8 cellular contexts compared by ENCODE assay signal in genomic region chr12:7959278-7960063, GRCh38. TPM values are rescaled to one million over a fixed set of nuclear protein-coding genes. Genes with fewer than 3 reads are reported as not detected.
DNase-seq lines count a peak whose midpoint lies in the region; ATAC-seq, FAIRE-seq and TF ChIP-seq lines count a peak whose summit lies in the region.

No MANE protein-coding gene starts in this region.

- H3K4me1 ChIP-seq in ES-I3 (ENCODE audit: insufficient read depth, low read length) = peaks cover 15% of the 10 kb centered on the region

- H3K4me3 Mint-ChIP-seq in naive thymus-derived CD8-positive, alpha-beta T cell = peak overlapping the region; percentile 80 to 95 (median 91)

- no peaks in the 10 kb centered on the region for H3K9me3 Mint-ChIP-seq in naive thymus-derived CD8-positive, alpha-beta T cell

- no peak overlapping the region for H3K4me3 ChIP-seq in bronchial epithelial cell (ENCODE audit: low read depth, low read length)

- DNase-seq in SKM-1 treated with dmso at 0.1 percent for 144 hours (lab: John Stamatoyannopoulos, UW; ENCODE audit: unreplicated experiment) = peak; percentile 53
- DNase-seq in bronchial epithelial cell (ENCODE audit: low read depth) = peak; percentile 79
- DNase-seq in naive thymus-derived CD8-positive, alpha-beta T cell = peak in 9 of 10 donors; percentile 11 to 71 (median 42)
- no peak for DNase-seq in LoVo (ENCODE audit: low spot score)
- no peak for DNase-seq in NCI-H1417 (lab: John Stamatoyannopoulos, UW)
- DNase-seq in NCI-H2171 treated with DMSO at 0.1 percent for 48 hours (lab: John Stamatoyannopoulos, UW) = no peak

- ATAC-seq in HG02678 (IDR thresholded peaks at IDR 0.05; ENCODE audit: unreplicated experiment) = peak; percentile 54
- peak; percentile 40 to 52 for ATAC-seq in naive thymus-derived CD8-positive, alpha-beta T cell

- H3K27me3 ChIP-seq in bronchial epithelial cell (ENCODE audit: control insufficient read depth, insufficient read depth, low read length) = no peaks in the 10 kb centered on the region

- H3K27ac Mint-ChIP-seq in naive thymus-derived CD8-positive, alpha-beta T cell = peak overlapping the region; percentile 89 to 99 (median 97)

- POLR2A ChIA-PET in naive thymus-derived CD8-positive, alpha-beta T cell (lab: Charles Lee) = interaction anchor here (0.6 to 10.5 kb wide), 9 partner anchors 12 to 107 kb away, joined by 3 to 311 read pairs (median 5); partner anchors contain the start of genes C3AR1 and SLC2A3

- H3K36me3 ChIP-seq in ES-I3 (ENCODE audit: insufficient read depth, low read length) = no peaks in the 10 kb centered on the region
- H3K36me3 ChIP-seq in bronchial epithelial cell (ENCODE audit: control insufficient read depth, insufficient read depth, low read length) = no peaks in the 10 kb centered on the region

- H3K9me3 ChIP-seq in ES-I3 (ENCODE audit: control insufficient read depth, insufficient read depth, low read length) = no peaks in the 10 kb centered on the region

- H3K36me3 Mint-ChIP-seq in naive thymus-derived CD8-positive, alpha-beta T cell = no peaks in the 10 kb centered on the region

- H3K4me1 Mint-ChIP-seq in naive thymus-derived CD8-positive, alpha-beta T cell = peaks cover 19 to 48% (median 40%) of the 10 kb centered on the region in 4 donors

- no peak for FAIRE-seq in bronchial epithelial cell (lab: Jason Lieb, UNC)

- no peaks in the 10 kb centered on the region for H3K27me3 Mint-ChIP-seq in naive thymus-derived CD8-positive, alpha-beta T cell

- peak overlapping the region; percentile 28 for H3K9ac ChIP-seq in ES-I3 (ENCODE audit: low read depth, low read length)

- no peak for TF ChIP-seq CTCF in bronchial epithelial cell (IDR thresholded peaks at IDR 0.05; ENCODE audit: insufficient read depth, low read length, severe bottlenecking)

RNA-seq across cellular contexts. Expression of gene SLC2A3, which starts 23.5 kb away (rescaled TPM):
- total RNA-seq in bronchial epithelial cell = 8.4 and 10.5 TPM in 2 replicates
- 100 to 1,000 TPM; 108 to 115 TPM for total RNA-seq in naive thymus-derived CD8-positive, alpha-beta T cell
- polyA plus RNA-seq in naive thymus-derived CD8-positive, alpha-beta T cell = 10 to 100 TPM; 47.6 to 88.0 (median 71.8) TPM

Comparison
In these comparisons a context has a peak if more than half of its experiments do, and no peak if none do; other contexts are left out.
1. DNase-seq: peak in SKM-1 treated with dmso at 0.1 percent for 144 hours (single experiment), bronchial epithelial cell (single experiment) and naive thymus-derived CD8-positive, alpha-beta T cell (9 of 10); none in LoVo (single experiment), NCI-H1417 (0 of 3) and NCI-H2171 treated with DMSO at 0.1 percent for 48 hours (single experiment).